Comparison of ENCODE assay signal across 1 cellular context in the genomic region with DNA sequence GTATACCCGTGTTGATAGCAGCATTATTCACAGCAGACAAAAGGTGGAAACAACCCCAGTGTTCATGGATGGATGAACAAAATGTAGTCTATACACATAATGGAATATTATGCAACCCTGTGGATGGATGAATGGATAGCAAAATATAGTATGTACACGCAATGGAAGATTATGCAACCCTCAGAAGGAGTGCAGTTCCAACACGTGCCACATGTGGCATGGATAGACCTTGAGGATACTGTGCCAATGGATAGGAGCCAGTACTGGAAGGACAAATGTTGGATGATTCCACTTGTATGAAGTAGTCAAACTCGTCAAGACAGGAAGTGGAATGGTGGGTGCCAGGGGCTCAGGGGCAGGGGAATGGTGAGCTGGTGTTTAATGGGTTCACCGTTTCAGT.
TF ChIP-seq lines count a peak whose summit lies in the region.

No MANE protein-coding gene starts in this region.

TF ChIP-seq in HCT116, 20 proteins besides CTCF, POLR2A, EP300 and RAD21:
- TF ChIP-seq, protein P1, sequence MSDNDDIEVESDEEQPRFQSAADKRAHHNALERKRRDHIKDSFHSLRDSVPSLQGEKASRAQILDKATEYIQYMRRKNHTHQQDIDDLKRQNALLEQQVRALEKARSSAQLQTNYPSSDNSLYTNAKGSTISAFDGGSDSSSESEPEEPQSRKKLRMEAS (IDR thresholded peaks at IDR 0.05): peak; percentile 48; the same call in 1 of the 2 replicates
- TF ChIP-seq EZH2 (IDR thresholded peaks at IDR 0.05): no peak
- no peak for TF ChIP-seq CBX3 (IDR thresholded peaks at IDR 0.05; ENCODE audit: low read depth)
- TF ChIP-seq SIN3A (IDR thresholded peaks at IDR 0.05; ENCODE audit: low read depth): no peak
- TF ChIP-seq SP1 (IDR thresholded peaks at IDR 0.05; ENCODE audit: low read depth): no peak
- no peak for TF ChIP-seq SRF (IDR thresholded peaks at IDR 0.05; ENCODE audit: low read depth)
- TF ChIP-seq CEBPB (IDR thresholded peaks at IDR 0.05; ENCODE audit: low read depth): peak; percentile 54; the same call in 1 of the 2 replicates
- no peak for TF ChIP-seq ELF1 (IDR thresholded peaks at IDR 0.05; ENCODE audit: borderline replicate concordance, low read depth)
- TF ChIP-seq POLR2AphosphoS5 (IDR thresholded peaks at IDR 0.05; ENCODE audit: low read depth, low read length): no peak
- TF ChIP-seq EGR1 (IDR thresholded peaks at IDR 0.05; ENCODE audit: low read depth): no peak
